1 cellular context compared by ENCODE assay signal in the genomic region with DNA sequence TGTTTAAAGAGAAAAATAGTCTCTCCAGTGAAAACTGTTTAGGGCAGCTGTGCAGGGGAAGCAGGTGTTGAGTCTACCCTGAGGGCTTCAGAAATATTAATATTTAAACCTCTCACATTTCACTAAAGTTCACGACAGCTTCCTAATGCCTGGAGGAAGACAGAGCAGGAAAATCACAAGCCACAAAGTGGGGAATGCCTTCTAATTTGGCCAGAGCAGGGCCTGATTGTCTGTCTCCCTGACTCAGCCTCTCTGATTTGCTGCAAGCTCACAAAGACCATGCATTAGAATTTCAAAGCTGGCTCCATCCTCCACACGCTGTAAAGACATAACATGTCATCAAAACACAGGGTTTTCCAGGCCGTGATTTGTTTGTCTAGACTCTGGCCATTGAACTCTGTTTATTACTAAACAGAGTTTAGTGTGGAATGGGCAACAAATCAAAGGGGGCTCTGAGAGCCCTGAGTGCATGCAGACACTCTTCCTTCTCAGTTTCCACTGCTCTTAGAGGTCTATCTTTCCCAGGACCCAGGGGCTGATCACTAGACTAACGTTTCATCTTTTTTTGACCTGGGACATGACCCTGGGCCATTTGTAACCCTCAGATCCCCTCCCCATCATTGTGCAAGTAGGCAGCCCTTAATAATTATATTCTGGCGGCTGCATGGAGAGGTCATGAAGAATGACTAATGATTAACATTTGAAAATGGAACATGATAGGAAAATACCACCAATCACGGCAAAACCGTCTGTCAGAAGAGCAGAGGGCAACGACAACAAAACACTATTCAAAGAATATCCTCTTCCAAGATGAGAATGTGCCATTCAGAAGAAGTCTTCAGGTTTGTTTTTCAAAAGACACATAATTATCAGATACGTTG.
TF ChIP-seq lines count a peak whose summit lies in the region.

No MANE protein-coding gene starts in this region.

TF ChIP-seq in neural cell, 6 proteins besides CTCF, POLR2A, EP300 and RAD21 (continued from another document):
- TF ChIP-seq, protein P1, sequence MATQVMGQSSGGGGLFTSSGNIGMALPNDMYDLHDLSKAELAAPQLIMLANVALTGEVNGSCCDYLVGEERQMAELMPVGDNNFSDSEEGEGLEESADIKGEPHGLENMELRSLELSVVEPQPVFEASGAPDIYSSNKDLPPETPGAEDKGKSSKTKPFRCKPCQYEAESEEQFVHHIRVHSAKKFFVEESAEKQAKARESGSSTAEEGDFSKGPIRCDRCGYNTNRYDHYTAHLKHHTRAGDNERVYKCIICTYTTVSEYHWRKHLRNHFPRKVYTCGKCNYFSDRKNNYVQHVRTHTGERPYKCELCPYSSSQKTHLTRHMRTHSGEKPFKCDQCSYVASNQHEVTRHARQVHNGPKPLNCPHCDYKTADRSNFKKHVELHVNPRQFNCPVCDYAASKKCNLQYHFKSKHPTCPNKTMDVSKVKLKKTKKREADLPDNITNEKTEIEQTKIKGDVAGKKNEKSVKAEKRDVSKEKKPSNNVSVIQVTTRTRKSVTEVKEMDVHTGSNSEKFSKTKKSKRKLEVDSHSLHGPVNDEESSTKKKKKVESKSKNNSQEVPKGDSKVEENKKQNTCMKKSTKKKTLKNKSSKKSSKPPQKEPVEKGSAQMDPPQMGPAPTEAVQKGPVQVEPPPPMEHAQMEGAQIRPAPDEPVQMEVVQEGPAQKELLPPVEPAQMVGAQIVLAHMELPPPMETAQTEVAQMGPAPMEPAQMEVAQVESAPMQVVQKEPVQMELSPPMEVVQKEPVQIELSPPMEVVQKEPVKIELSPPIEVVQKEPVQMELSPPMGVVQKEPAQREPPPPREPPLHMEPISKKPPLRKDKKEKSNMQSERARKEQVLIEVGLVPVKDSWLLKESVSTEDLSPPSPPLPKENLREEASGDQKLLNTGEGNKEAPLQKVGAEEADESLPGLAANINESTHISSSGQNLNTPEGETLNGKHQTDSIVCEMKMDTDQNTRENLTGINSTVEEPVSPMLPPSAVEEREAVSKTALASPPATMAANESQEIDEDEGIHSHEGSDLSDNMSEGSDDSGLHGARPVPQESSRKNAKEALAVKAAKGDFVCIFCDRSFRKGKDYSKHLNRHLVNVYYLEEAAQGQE (IDR thresholded peaks at IDR 0.05; ENCODE audit: borderline replicate concordance) = no peak
- TF ChIP-seq MXI1 (conservative IDR thresholded peaks at IDR 0.05; ENCODE audit: poor library complexity, severe bottlenecking) = no peak
- TF ChIP-seq TAF1 (IDR thresholded peaks at IDR 0.05; ENCODE audit: low read depth) = no peak
- TF ChIP-seq SMC3 (conservative IDR thresholded peaks at IDR 0.05; ENCODE audit: poor library complexity) = no peak
